Comparison of ENCODE assay signal across 1 cellular context in the genomic region with DNA sequence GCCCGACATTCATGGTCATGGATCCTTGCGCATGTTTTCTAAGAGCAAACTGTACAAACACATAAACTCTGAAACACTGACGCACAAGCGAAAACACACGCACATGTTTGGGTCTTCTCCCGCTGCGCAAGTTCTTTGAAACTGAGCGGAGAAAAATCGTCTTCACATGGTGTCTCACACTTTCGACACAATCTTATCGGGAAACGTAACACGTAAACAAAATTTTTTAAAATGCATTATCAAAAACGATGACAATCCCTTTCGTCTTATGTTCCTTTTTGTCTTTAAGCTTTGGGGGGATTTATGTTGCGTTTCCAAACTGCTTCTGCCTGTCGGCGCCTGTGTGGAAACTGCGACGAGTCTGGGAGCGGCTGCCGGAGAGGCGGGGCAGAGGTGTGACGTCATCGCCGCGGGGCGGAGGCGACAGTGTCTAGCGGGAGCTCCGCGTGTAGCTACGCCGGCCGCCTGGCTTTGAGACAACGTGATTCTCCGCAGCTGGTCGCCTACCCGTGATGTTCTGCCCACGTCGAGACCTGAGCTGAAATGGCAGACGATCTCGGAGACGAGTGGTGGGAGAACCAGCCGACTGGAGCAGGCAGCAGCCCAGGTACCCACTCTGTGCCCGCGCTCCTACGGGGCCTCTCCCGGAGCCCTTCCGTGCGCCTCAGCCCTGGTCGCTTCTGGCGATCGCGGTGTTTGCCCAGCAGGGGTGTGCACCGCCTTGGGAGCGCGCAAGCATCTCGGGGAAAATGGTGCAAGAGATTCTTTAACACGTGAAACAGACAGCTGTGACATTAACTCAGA.
A peak's percentile ranks its signal among the peaks of the same experiment; 100 is the strongest.
TF ChIP-seq lines count a peak whose summit lies in the region.

CMSS1 (plus strand) TSS at position 426 of the 804 bp plus-strand sequence.

TF ChIP-seq in HepG2, 621 proteins besides CTCF, POLR2A, EP300 and RAD21 (continued from another document and continues in another):
- TF ChIP-seq SIX4 (CRISPR knock-in tag; IDR thresholded peaks at IDR 0.05), result no peak
- TF ChIP-seq, protein P1, sequence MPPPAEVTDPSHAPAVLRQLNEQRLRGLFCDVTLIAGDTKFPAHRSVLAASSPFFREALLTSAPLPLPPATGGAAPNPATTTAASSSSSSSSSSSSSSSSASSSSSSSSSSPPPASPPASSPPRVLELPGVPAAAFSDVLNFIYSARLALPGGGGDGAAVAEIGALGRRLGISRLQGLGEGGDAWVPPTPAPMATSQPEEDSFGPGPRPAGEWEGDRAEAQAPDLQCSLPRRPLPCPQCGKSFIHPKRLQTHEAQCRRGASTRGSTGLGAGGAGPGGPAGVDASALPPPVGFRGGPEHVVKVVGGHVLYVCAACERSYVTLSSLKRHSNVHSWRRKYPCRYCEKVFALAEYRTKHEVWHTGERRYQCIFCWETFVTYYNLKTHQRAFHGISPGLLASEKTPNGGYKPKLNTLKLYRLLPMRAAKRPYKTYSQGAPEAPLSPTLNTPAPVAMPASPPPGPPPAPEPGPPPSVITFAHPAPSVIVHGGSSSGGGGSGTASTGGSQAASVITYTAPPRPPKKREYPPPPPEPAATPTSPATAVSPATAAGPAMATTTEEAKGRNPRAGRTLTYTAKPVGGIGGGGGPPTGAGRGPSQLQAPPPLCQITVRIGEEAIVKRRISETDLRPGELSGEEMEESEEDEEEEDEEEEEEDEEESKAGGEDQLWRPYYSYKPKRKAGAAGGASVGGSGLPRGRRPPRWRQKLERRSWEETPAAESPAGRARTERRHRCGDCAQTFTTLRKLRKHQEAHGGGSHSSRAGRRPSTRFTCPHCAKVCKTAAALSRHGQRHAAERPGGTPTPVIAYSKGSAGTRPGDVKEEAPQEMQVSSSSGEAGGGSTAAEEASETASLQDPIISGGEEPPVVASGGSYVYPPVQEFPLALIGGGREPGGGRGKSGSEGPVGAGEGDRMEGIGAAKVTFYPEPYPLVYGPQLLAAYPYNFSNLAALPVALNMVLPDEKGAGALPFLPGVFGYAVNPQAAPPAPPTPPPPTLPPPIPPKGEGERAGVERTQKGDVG (CRISPR knock-in tag; IDR thresholded peaks at IDR 0.05; ENCODE audit: borderline replicate concordance), result peak; percentile 67; the same call in 1 of the 2 replicates
- TF ChIP-seq SP4 (CRISPR knock-in tag; IDR thresholded peaks at IDR 0.05), result peak; percentile 89
- TF ChIP-seq NAIF1 (CRISPR knock-in tag; IDR thresholded peaks at IDR 0.05; ENCODE audit: borderline replicate concordance), result peak; percentile 76
- peak; percentile 64; the same call in 1 of the 2 replicates for TF ChIP-seq ZNF761 (CRISPR knock-in tag; conservative IDR thresholded peaks at IDR 0.05)
- 0 out of 2 replicates have a peak, but pooled peaks have one; percentile 15 for TF ChIP-seq NR2C2 (CRISPR knock-in tag; IDR thresholded peaks at IDR 0.05; ENCODE audit: borderline replicate concordance)
- TF ChIP-seq CSRNP1 (CRISPR knock-in tag; IDR thresholded peaks at IDR 0.05), result 0 out of 2 replicates have a peak, but pooled peaks have one; percentile 19
- TF ChIP-seq ZNF224 (CRISPR knock-in tag; IDR thresholded peaks at IDR 0.05), result no peak
- TF ChIP-seq, protein P2, sequence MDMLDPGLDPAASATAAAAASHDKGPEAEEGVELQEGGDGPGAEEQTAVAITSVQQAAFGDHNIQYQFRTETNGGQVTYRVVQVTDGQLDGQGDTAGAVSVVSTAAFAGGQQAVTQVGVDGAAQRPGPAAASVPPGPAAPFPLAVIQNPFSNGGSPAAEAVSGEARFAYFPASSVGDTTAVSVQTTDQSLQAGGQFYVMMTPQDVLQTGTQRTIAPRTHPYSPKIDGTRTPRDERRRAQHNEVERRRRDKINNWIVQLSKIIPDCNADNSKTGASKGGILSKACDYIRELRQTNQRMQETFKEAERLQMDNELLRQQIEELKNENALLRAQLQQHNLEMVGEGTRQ (IDR thresholded peaks at IDR 0.05; ENCODE audit: low read depth, low read length), result no peak
- TF ChIP-seq, protein P2 (CRISPR knock-in tag; IDR thresholded peaks at IDR 0.05; ENCODE audit: borderline replicate concordance), result no peak
- no peak for TF ChIP-seq CENPX (CRISPR knock-in tag; IDR thresholded peaks at IDR 0.05)
- no peak for TF ChIP-seq HOXA9 (CRISPR knock-in tag; IDR thresholded peaks at IDR 0.05; ENCODE audit: borderline replicate concordance)
- TF ChIP-seq ZBTB21 (CRISPR knock-in tag; IDR thresholded peaks at IDR 0.05), result peak; percentile 95
- TF ChIP-seq KDM4B (CRISPR knock-in tag; IDR thresholded peaks at IDR 0.05), result no peak
- no peak for TF ChIP-seq TP53 (CRISPR knock-in tag; conservative IDR thresholded peaks at IDR 0.05)
- no peak; the same call in 1 of the 2 replicates for TF ChIP-seq ZNF747 (CRISPR knock-in tag; IDR thresholded peaks at IDR 0.05; ENCODE audit: borderline replicate concordance)
- TF ChIP-seq ZNF44 (CRISPR knock-in tag; IDR thresholded peaks at IDR 0.05), result no peak
- peak; percentile 38; the same call in 1 of the 2 replicates for TF ChIP-seq EEA1 (CRISPR knock-in tag; IDR thresholded peaks at IDR 0.05; ENCODE audit: borderline replicate concordance)
- TF ChIP-seq ZNF256 (CRISPR knock-in tag; conservative IDR thresholded peaks at IDR 0.05), result no peak
- TF ChIP-seq ZNF260 (CRISPR knock-in tag; IDR thresholded peaks at IDR 0.05; ENCODE audit: borderline replicate concordance, low read depth), result no peak
- TF ChIP-seq GABPA (IDR thresholded peaks at IDR 0.05; ENCODE audit: low read depth, low read length), result no peak
- TF ChIP-seq GABPA (CRISPR knock-in tag; IDR thresholded peaks at IDR 0.05; ENCODE audit: low read depth), result peak; percentile 37; the same call in 1 of the 2 replicates
- TF ChIP-seq, protein P3, sequence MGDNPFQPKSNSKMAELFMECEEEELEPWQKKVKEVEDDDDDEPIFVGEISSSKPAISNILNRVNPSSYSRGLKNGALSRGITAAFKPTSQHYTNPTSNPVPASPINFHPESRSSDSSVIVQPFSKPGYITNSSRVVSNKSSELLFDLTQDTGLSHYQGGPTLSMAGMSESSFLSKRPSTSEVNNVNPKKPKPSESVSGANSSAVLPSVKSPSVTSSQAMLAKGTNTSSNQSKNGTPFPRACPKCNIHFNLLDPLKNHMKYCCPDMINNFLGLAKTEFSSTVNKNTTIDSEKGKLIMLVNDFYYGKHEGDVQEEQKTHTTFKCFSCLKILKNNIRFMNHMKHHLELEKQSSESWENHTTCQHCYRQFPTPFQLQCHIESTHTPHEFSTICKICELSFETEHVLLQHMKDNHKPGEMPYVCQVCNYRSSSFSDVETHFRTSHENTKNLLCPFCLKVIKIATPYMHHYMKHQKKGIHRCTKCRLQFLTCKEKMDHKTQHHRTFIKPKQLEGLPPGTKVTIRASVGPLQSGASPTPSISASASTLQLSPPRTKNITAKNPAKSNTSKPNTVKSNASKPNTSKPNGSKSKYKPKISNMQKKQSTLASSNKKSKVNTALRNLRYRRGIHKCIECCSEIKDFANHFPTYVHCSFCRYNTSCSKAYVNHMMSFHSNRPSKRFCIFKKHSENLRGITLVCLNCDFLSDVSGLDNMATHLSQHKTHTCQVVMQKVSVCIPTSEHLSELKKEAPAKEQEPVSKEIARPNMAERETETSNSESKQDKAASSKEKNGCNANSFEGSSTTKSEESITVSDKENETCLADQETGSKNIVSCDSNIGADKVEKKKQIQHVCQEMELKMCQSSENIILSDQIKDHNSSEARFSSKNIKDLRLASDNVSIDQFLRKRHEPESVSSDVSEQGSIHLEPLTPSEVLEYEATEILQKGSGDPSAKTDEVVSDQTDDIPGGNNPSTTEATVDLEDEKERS (CRISPR knock-in tag; IDR thresholded peaks at IDR 0.05), result peak; percentile 63; the same call in 1 of the 2 replicates
- peak; percentile 48; the same call in 1 of the 2 replicates for TF ChIP-seq ZNF556 (CRISPR knock-in tag; IDR thresholded peaks at IDR 0.05; ENCODE audit: borderline replicate concordance)
- peak; percentile 83 for TF ChIP-seq SIN3B (IDR thresholded peaks at IDR 0.05; ENCODE audit: low read length)
- peak; percentile 56 for TF ChIP-seq MED1 (CRISPR knock-in tag; IDR thresholded peaks at IDR 0.05)
- peak; percentile 96; the same call in 1 of the 2 replicates for TF ChIP-seq SP140L (CRISPR knock-in tag; IDR thresholded peaks at IDR 0.05; ENCODE audit: borderline replicate concordance)
- peak; percentile 68 for TF ChIP-seq RXRA (CRISPR knock-in tag; IDR thresholded peaks at IDR 0.05)
- TF ChIP-seq KDM5A (IDR thresholded peaks at IDR 0.05; ENCODE audit: borderline replicate concordance, low read length), result peak; percentile 97
- TF ChIP-seq MXD4 (CRISPR knock-in tag; IDR thresholded peaks at IDR 0.05), result peak; percentile 97
- TF ChIP-seq ZNF180 (CRISPR knock-in tag; IDR thresholded peaks at IDR 0.05; ENCODE audit: borderline replicate concordance, low read depth), result no peak
- TF ChIP-seq SP5 (CRISPR knock-in tag; IDR thresholded peaks at IDR 0.05; ENCODE audit: borderline replicate concordance, low read depth), result peak; percentile 95
- peak; percentile 93 for TF ChIP-seq SAP130 (CRISPR knock-in tag; IDR thresholded peaks at IDR 0.05; ENCODE audit: low read depth)
- TF ChIP-seq MTF1 (CRISPR knock-in tag; IDR thresholded peaks at IDR 0.05), result no peak
- TF ChIP-seq ZSCAN21 (CRISPR knock-in tag; IDR thresholded peaks at IDR 0.05; ENCODE audit: borderline replicate concordance), result no peak
- TF ChIP-seq JDP2 (CRISPR knock-in tag; IDR thresholded peaks at IDR 0.05; ENCODE audit: borderline replicate concordance), result no peak
- no peak; the same call in 1 of the 2 replicates for TF ChIP-seq ZNF431 (CRISPR knock-in tag; IDR thresholded peaks at IDR 0.05; ENCODE audit: borderline replicate concordance, low read depth)
- TF ChIP-seq DNMT3B (CRISPR knock-in tag; conservative IDR thresholded peaks at IDR 0.05), result no peak
- TF ChIP-seq, protein P4, sequence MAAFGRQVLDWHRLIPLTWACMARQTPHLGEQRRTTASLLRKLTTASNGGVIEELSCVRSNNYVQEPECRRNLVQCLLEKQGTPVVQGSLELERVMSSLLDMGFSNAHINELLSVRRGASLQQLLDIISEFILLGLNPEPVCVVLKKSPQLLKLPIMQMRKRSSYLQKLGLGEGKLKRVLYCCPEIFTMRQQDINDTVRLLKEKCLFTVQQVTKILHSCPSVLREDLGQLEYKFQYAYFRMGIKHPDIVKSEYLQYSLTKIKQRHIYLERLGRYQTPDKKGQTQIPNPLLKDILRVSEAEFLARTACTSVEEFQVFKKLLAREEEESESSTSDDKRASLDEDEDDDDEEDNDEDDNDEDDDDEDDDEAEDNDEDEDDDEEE (CRISPR knock-in tag; IDR thresholded peaks at IDR 0.05), result peak; percentile 59
- peak; percentile 26; the same call in 1 of the 2 replicates for TF ChIP-seq ZNF160 (CRISPR knock-in tag; IDR thresholded peaks at IDR 0.05)
- TF ChIP-seq, protein P5, sequence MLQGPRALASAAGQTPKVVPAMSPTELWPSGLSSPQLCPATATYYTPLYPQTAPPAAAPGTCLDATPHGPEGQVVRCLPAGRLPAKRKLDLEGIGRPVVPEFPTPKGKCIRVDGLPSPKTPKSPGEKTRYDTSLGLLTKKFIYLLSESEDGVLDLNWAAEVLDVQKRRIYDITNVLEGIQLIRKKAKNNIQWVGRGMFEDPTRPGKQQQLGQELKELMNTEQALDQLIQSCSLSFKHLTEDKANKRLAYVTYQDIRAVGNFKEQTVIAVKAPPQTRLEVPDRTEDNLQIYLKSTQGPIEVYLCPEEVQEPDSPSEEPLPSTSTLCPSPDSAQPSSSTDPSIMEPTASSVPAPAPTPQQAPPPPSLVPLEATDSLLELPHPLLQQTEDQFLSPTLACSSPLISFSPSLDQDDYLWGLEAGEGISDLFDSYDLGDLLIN (CRISPR knock-in tag; IDR thresholded peaks at IDR 0.05; ENCODE audit: borderline replicate concordance), result no peak
- TF ChIP-seq, protein P6, sequence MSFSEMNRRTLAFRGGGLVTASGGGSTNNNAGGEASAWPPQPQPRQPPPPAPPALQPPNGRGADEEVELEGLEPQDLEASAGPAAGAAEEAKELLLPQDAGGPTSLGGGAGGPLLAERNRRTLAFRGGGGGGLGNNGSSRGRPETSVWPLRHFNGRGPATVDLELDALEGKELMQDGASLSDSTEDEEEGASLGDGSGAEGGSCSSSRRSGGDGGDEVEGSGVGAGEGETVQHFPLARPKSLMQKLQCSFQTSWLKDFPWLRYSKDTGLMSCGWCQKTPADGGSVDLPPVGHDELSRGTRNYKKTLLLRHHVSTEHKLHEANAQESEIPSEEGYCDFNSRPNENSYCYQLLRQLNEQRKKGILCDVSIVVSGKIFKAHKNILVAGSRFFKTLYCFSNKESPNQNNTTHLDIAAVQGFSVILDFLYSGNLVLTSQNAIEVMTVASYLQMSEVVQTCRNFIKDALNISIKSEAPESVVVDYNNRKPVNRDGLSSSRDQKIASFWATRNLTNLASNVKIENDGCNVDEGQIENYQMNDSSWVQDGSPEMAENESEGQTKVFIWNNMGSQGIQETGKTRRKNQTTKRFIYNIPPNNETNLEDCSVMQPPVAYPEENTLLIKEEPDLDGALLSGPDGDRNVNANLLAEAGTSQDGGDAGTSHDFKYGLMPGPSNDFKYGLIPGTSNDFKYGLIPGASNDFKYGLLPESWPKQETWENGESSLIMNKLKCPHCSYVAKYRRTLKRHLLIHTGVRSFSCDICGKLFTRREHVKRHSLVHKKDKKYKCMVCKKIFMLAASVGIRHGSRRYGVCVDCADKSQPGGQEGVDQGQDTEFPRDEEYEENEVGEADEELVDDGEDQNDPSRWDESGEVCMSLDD (CRISPR knock-in tag; IDR thresholded peaks at IDR 0.05; ENCODE audit: borderline replicate concordance), result peak; percentile 19; the same call in 1 of the 2 replicates
- no peak for TF ChIP-seq WIZ (CRISPR knock-in tag; IDR thresholded peaks at IDR 0.05)
- TF ChIP-seq, protein P7, sequence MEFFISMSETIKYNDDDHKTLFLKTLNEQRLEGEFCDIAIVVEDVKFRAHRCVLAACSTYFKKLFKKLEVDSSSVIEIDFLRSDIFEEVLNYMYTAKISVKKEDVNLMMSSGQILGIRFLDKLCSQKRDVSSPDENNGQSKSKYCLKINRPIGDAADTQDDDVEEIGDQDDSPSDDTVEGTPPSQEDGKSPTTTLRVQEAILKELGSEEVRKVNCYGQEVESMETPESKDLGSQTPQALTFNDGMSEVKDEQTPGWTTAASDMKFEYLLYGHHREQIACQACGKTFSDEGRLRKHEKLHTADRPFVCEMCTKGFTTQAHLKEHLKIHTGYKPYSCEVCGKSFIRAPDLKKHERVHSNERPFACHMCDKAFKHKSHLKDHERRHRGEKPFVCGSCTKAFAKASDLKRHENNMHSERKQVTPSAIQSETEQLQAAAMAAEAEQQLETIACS (CRISPR knock-in tag; IDR thresholded peaks at IDR 0.05), result peak; percentile 47
- peak in 1 of 2 experiments; percentile 62; a peak in 3 of 4 replicates for TF ChIP-seq MAFK (conservative IDR thresholded peaks at IDR 0.05 in 1 of 2, IDR thresholded peaks at IDR 0.05 in 1 of 2; ENCODE audit: low read length in 2 of 2)
